Comparison of ENCODE assay signal across 15 cellular contexts in the genomic region with DNA sequence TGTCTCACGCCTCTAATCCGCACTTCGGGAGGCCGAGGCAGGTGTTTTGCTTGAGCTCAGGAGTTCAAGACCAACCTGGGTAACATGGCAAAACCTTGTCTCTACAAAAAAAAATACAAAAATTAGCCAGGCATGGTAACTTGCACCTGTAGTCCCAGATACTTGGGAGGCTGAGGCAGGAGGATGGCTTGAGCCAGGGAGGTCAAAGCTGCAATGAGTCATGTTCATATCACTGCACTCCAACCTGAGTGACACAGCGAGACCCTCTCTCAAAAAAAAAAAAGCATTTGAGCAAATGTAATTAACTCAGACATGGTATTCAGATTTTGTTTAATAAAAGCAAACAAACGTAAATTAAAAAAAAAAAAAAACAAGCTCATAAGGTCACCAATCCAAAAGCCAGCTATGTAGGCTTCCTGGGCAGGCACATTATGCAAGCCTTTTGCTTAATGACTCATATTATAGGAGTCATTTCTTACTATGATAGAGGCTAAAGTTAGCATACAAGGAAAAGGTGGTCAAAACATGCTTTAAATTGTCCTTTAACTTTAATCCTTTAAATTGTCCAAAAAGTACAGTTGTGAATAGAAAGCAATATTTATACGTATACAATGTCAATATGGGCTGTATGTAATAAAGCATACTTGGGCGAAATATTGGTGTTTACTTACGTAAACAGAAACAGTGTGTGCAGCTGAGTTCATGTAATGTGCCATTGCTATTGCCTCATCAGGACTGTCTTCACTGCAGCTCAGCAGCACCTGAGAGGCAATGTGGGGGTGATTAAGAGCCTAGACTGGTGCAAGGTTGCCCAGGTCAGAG. TPM values are rescaled to one million over a fixed set of nuclear protein-coding genes. Genes with fewer than 3 reads are reported as not detected.
A peak's percentile ranks its signal among the peaks of the same experiment; 100 is the strongest.
DNase-seq lines count a peak whose midpoint lies in the region; ATAC-seq and TF ChIP-seq lines count a peak whose summit lies in the region.
"Had no signal": no experiment of that assay in that cellular context is flagged by ENCODE, and none has a peak within 500 bp of the region (broad histone marks: within the 10 kb centered on the region; RNA-seq: fewer than 3 reads in every experiment).

No MANE protein-coding gene starts in this region.

- TF ChIP-seq CTCF in PC-3 (conservative IDR thresholded peaks at IDR 0.05; ENCODE audit: low read depth, low read length), result no peak
- TF ChIP-seq CTCF in SK-N-SH (IDR thresholded peaks at IDR 0.05), result no peak

- H3K4me3 ChIP-seq in PC-3 (ENCODE audit: low read length) (no peak overlapping the region), SK-N-SH (ENCODE audit: low read depth in 2 of 2, low read length in 1 of 2) (no peak overlapping the region)
- H3K4me3 ChIP-seq: thoracic aorta had no signal

- no TSS peak for BruUV-seq in PC-3 (replicated peaks; lab: Mats Ljungman, UMichigan)

- intact Hi-C loops in PC-3 (cut with micrococcal nuclease), result no loop called here

- no peaks in the 10 kb centered on the region for H3K79me2 ChIP-seq in PC-3 (ENCODE audit: low read length)
- no peaks in the 10 kb centered on the region for H3K79me2 ChIP-seq in SK-N-SH (ENCODE audit: insufficient read depth)

- 55% methylated on average over 9 of the region's 9 CpGs for WGBS in SK-N-SH (ENCODE audit: low lambda C conversion rate)

- H3K4me2 ChIP-seq in PC-3 (ENCODE audit: low read length) (peak overlapping the region; percentile 53), SK-N-SH (no peak overlapping the region)

- H3K27me3 ChIP-seq in PC-3 (ENCODE audit: low read length) (no peaks in the 10 kb centered on the region), SK-N-SH (ENCODE audit: insufficient read depth) (no peaks in the 10 kb centered on the region)

- H3F3A ChIP-seq in PC-3 (ENCODE audit: low read length, unreplicated experiment) (no peaks in the 10 kb centered on the region), SK-N-SH (replicated peaks; ENCODE audit: insufficient read depth) (no peaks in the 10 kb centered on the region)

- H3K27ac ChIP-seq in PC-3 (ENCODE audit: low read length) (peak overlapping the region; percentile 61), epithelial cell of prostate (peak overlapping the region; percentile 52), SK-N-SH (ENCODE audit: low read depth in 2 of 2, low read length in 1 of 2) (no peak overlapping the region)
- H3K27ac ChIP-seq: thoracic aorta had no signal

- DNase-seq in activated T-cell treated with anti-CD3 and anti-CD28 coated beads, Interleukin-2, amount 50 U/mL, for 72 hours, result no peak
- DNase-seq in activated T-cell treated with anti-CD3 and anti-CD28 coated beads, Interleukin-2, amount 50 U/mL, for 24 hours, result no peak
- DNase-seq in PC-3 (peak; percentile 77), epithelial cell of prostate (ENCODE audit: low read depth, low spot score) (no peak), stromal cell of bone marrow (ENCODE audit: low read depth) (peak; percentile 6), OCI-M1 (lab: John Stamatoyannopoulos, UW) (no peak), SK-N-SH (no peak)
- DNase-seq in stimulated activated CD8-positive, alpha-beta memory T cell treated with anti-CD3 and anti-CD28 coated beads, Interleukin-4, amount 100 ng/mL, for 48 hours, result no peak
- DNase-seq: activated T-cell treated with anti-CD3 and anti-CD28 coated beads for 4 hours, amniotic stem cell, foreskin fibroblast, Kasumi-1 had no signal

- H3K9me3 Mint-ChIP-seq in activated T-cell treated with anti-CD3 and anti-CD28 coated beads, Interleukin-2, amount 50 U/mL, for 72 hours, result no peaks in the 10 kb centered on the region
- H3K9me3 Mint-ChIP-seq in activated T-cell treated with anti-CD3 and anti-CD28 coated beads, Interleukin-2, amount 50 U/mL, for 24 hours, result no peaks in the 10 kb centered on the region
- H3K9me3 Mint-ChIP-seq: dendritic cell treated with granulocyte-macrophage colony-stimulating factor and Interleukin-4, amounts not matched to agents 40 ng/mL and 50 ng/mL, for 4 days had no signal

- H3K9me3 ChIP-seq in PC-3 (ENCODE audit: low read length), result no peaks in the 10 kb centered on the region
- H3K9me3 ChIP-seq in SK-N-SH, result no peaks in the 10 kb centered on the region
- H3K9me3 ChIP-seq: thoracic aorta had no signal

- no peaks in the 10 kb centered on the region for H3K36me3 ChIP-seq in PC-3 (ENCODE audit: low read depth, low read length)
- no peaks in the 10 kb centered on the region for H3K36me3 ChIP-seq in SK-N-SH (replicated peaks in 1 of 2; ENCODE audit: control insufficient read depth in 1 of 2, insufficient read depth in 2 of 2, low read length in 1 of 2)
- H3K36me3 ChIP-seq: thoracic aorta had no signal

- H3K4me1 Mint-ChIP-seq in activated T-cell treated with anti-CD3 and anti-CD28 coated beads, Interleukin-2, amount 50 U/mL, for 72 hours (ENCODE audit: low read depth), result no peaks in the 10 kb centered on the region
- H3K4me1 Mint-ChIP-seq in activated T-cell treated with anti-CD3 and anti-CD28 coated beads, Interleukin-2, amount 50 U/mL, for 24 hours (ENCODE audit: low read depth), result no peaks in the 10 kb centered on the region

- no peak for TF ChIP-seq RAD21 in SK-N-SH (IDR thresholded peaks at IDR 0.05; ENCODE audit: low read length)

- H3K9me2 ChIP-seq in PC-3 (replicated peaks; ENCODE audit: low read length), result no peaks in the 10 kb centered on the region
- H3K9me2 ChIP-seq in SK-N-SH, result no peaks in the 10 kb centered on the region

- no peak overlapping the region for H3K27ac Mint-ChIP-seq in activated T-cell treated with anti-CD3 and anti-CD28 coated beads, Interleukin-2, amount 50 U/mL, for 72 hours
- H3K27ac Mint-ChIP-seq in activated T-cell treated with anti-CD3 and anti-CD28 coated beads, Interleukin-2, amount 50 U/mL, for 24 hours, result no peak overlapping the region
- H3K27ac Mint-ChIP-seq: dendritic cell treated with granulocyte-macrophage colony-stimulating factor and Interleukin-4, amounts not matched to agents 40 ng/mL and 50 ng/mL, for 4 days had no signal

- ATAC-seq in activated T-cell treated with anti-CD3 and anti-CD28 coated beads, Interleukin-2, amount 50 U/mL, for 72 hours (replicated peaks in 1 of 2), result peak; percentile 66 to 73
- peak; percentile 62 for ATAC-seq in PC-3

- H3K4me3 Mint-ChIP-seq in activated T-cell treated with anti-CD3 and anti-CD28 coated beads, Interleukin-2, amount 50 U/mL, for 72 hours, result peak overlapping the region in 1 of 2 donors; percentile 16
- no peak overlapping the region for H3K4me3 Mint-ChIP-seq in activated T-cell treated with anti-CD3 and anti-CD28 coated beads, Interleukin-2, amount 50 U/mL, for 24 hours
- H3K4me3 Mint-ChIP-seq: dendritic cell treated with granulocyte-macrophage colony-stimulating factor and Interleukin-4, amounts not matched to agents 40 ng/mL and 50 ng/mL, for 4 days had no signal

- no peak overlapping the region for H3K9ac ChIP-seq in PC-3 (ENCODE audit: low read length)
- H3K9ac ChIP-seq in SK-N-SH, result no peak overlapping the region

- no peak overlapping the region for H2AFZ ChIP-seq in PC-3 (ENCODE audit: low read length)
- H2AFZ ChIP-seq in SK-N-SH (ENCODE audit: low read depth), result no peak overlapping the region

- no peaks in the 10 kb centered on the region for H3K27me3 Mint-ChIP-seq in activated T-cell treated with anti-CD3 and anti-CD28 coated beads, Interleukin-2, amount 50 U/mL, for 72 hours (ENCODE audit: low read depth)
- peaks cover 8% of the 10 kb centered on the region for H3K27me3 Mint-ChIP-seq in activated T-cell treated with anti-CD3 and anti-CD28 coated beads, Interleukin-2, amount 50 U/mL, for 24 hours
- H3K27me3 Mint-ChIP-seq: dendritic cell treated with granulocyte-macrophage colony-stimulating factor and Interleukin-4, amounts not matched to agents 40 ng/mL and 50 ng/mL, for 4 days had no signal

- H3K36me3 Mint-ChIP-seq in activated T-cell treated with anti-CD3 and anti-CD28 coated beads, Interleukin-2, amount 50 U/mL, for 72 hours (ENCODE audit: insufficient read depth in 2 of 2), result no peaks in the 10 kb centered on the region
- H3K36me3 Mint-ChIP-seq in activated T-cell treated with anti-CD3 and anti-CD28 coated beads, Interleukin-2, amount 50 U/mL, for 24 hours (ENCODE audit: low read depth), result no peaks in the 10 kb centered on the region

- POLR2A ChIA-PET in PC-3 (lab: Charles Lee; ENCODE audit: unreplicated experiment) (interaction anchor here (0.6 to 0.7 kb wide), 2 partner anchors 15 to 16 kb away, joined by 3 read pairs; no protein-coding TSS in a partner anchor), SK-N-SH (lab: Yijun Ruan, JAX) (no interaction called here)

- H4K20me1 ChIP-seq in PC-3 (ENCODE audit: low read length) (no peaks in the 10 kb centered on the region), SK-N-SH (ENCODE audit: insufficient read depth) (no peaks in the 10 kb centered on the region)

- no peak for TF ChIP-seq EP300 in SK-N-SH (IDR thresholded peaks at IDR 0.05; ENCODE audit: borderline replicate concordance in 1 of 2, low read depth in 1 of 2, low read length in 1 of 2)

- CTCF ChIA-PET in PC-3 (lab: Charles Lee), result interaction anchor here (0.6 kb wide), 3 partner anchors 199 to 611 kb away, joined by 3 to 7 read pairs (median 4); no protein-coding TSS in a partner anchor
- CTCF ChIA-PET in SK-N-SH (lab: Yijun Ruan, JAX), result no interaction called here

- peaks cover 31% of the 10 kb centered on the region for H3K4me1 ChIP-seq in PC-3 (ENCODE audit: insufficient read depth, low read length)
- H3K4me1 ChIP-seq in SK-N-SH (ENCODE audit: control insufficient read depth in 1 of 2, insufficient read depth in 2 of 2, low read depth in 1 of 2, low read length in 1 of 2), result no peaks in the 10 kb centered on the region

TF ChIP-seq in SK-N-SH, 30 proteins besides CTCF, POLR2A, EP300 and RAD21 (continues in another document):
- TF ChIP-seq NRF1 (IDR thresholded peaks at IDR 0.05; ENCODE audit: low read depth, low read length) (no peak), POLR2AphosphoS5 (IDR thresholded peaks at IDR 0.05; ENCODE audit: low read depth, low read length) (no peak), FOXM1 (IDR thresholded peaks at IDR 0.05; ENCODE audit: low read depth) (no peak)

RNA-seq across cellular contexts. Expression of a gene that starts 13.0 kb away (rescaled TPM):
- not detected for total RNA-seq in activated T-cell treated with anti-CD3 and anti-CD28 coated beads, Interleukin-2, amount 50 U/mL, for 72 hours
- total RNA-seq in PC-3 (2014; rRNA removed), result not detected in 2 replicates
- polyA plus RNA-seq in SK-N-SH (2012; rRNA removed), result not detected in 2 replicates
- not detected in 2 replicates for polyA plus RNA-seq in SK-N-SH (2012; cell fraction: cytosol; rRNA removed)
- not detected in 2 replicates for polyA plus RNA-seq in SK-N-SH (2012; cell fraction: nucleus; rRNA removed)
- total RNA-seq: mononuclear cell, thoracic aorta had no signal

Comparison
In these comparisons a context has a peak if more than half of its experiments do, and no peak if none do; other contexts are left out.
1. DNase-seq: peak in PC-3 (single experiment) and stromal cell of bone marrow (single experiment); none in activated T-cell treated with anti-CD3 and anti-CD28 coated beads, Interleukin-2, amount 50 U/mL, for 72 hours (0 of 2), activated T-cell treated with anti-CD3 and anti-CD28 coated beads, Interleukin-2, amount 50 U/mL, for 24 hours (single experiment), epithelial cell of prostate (single experiment), stimulated activated CD8-positive, alpha-beta memory T cell treated with anti-CD3 and anti-CD28 coated beads, Interleukin-4, amount 100 ng/mL, for 48 hours (single experiment), OCI-M1 (single experiment) and SK-N-SH (single experiment).
2. H3K27ac ChIP-seq: peak in PC-3 (single experiment) and epithelial cell of prostate (single experiment); none in SK-N-SH (0 of 2).